1 cellular context compared by ENCODE assay signal in the genomic region with DNA sequence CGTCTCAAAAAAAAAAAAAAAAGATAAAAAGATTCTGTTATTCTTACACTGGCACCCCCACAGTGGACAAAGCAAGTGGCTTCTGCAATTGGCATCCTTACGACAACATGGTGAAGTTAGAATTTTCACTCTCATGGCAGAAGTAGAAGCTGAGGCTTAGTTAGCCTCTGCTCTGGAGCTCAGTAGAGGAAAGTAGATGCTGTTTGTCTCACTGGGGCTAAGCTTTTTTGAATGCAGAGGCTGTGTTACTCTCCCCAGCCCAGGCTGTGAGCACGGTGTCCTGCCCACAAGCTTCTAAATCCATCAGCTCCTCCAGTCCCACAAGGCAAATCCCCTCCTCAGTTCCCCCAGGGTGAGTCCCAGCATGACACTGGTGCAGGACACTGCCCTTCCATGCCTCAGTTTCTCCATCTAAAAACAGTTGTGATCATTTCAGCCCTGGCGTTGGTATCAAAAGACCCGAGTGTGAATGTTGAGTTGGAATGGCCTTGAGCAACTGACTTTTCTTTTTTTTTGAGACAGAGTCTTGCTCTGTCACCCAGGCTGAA.
TF ChIP-seq lines count a peak whose summit lies in the region.

No MANE protein-coding gene starts in this region.

TF ChIP-seq in H1, 55 proteins besides CTCF, POLR2A, EP300 and RAD21:
- TF ChIP-seq, protein P1, sequence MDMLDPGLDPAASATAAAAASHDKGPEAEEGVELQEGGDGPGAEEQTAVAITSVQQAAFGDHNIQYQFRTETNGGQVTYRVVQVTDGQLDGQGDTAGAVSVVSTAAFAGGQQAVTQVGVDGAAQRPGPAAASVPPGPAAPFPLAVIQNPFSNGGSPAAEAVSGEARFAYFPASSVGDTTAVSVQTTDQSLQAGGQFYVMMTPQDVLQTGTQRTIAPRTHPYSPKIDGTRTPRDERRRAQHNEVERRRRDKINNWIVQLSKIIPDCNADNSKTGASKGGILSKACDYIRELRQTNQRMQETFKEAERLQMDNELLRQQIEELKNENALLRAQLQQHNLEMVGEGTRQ (IDR thresholded peaks at IDR 0.05; ENCODE audit: low read length): no peak
- TF ChIP-seq GABPA (IDR thresholded peaks at IDR 0.05; ENCODE audit: borderline replicate concordance, insufficient read depth, low read length): no peak
- TF ChIP-seq KDM5A (IDR thresholded peaks at IDR 0.05; ENCODE audit: low read length): no peak
